Comparison of ENCODE assay signal across 2 cellular contexts in the genomic region with DNA sequence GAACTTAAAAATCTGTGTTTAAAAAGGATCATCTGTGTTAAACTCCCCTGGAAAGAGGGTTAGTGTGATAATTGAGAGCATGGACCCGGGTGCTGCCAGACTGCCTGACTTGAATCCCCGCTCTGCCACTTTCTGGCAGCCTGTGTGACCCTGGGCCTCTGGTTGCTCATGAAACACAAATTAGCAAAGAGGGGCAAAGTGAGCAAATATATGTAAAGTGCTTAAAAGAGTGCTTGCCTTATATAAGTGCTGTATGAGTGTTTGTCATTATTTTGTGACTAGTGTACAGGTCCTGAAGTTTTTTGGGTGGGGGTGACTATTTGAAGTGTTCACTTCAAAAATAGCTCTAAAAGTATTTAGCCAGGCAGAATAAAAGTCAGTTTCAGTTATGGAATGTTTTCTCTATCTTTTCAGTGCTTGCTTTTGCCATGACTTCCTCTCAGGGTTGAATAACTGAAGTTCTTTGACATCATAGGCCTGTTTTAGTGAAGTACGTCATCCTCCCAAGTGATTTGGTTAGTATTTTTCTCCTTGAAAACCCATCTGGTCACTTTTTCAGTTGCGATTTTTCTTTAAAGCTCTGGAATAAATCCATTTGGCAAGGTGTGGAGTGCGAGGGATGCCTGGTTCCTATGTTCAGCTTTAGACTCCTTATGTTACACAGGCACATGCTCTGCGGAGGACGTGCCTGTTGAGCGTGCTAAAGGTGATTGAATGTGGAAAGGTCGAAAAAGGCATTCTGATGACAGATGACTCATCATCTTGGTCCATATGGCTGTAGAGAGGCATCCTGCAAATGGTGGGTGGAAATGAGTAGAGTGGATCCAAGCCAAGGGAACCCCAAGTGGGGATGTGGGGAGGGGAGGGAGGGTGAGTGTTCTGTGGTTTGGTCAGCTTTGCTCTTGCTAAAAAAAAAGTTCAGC.
TF ChIP-seq lines count a peak whose summit lies in the region.

No MANE protein-coding gene starts in this region.

TF ChIP-seq in GM23338, 12 proteins besides CTCF, POLR2A, EP300 and RAD21 (continued from another document):
- no peak for TF ChIP-seq STAT1 (IDR thresholded peaks at IDR 0.05; ENCODE audit: unreplicated experiment)
- TF ChIP-seq JUNB (IDR thresholded peaks at IDR 0.05; ENCODE audit: unreplicated experiment), result no peak
- TF ChIP-seq EZH2 (IDR thresholded peaks at IDR 0.05; ENCODE audit: low read depth, unreplicated experiment), result no peak
- TF ChIP-seq, protein P1, sequence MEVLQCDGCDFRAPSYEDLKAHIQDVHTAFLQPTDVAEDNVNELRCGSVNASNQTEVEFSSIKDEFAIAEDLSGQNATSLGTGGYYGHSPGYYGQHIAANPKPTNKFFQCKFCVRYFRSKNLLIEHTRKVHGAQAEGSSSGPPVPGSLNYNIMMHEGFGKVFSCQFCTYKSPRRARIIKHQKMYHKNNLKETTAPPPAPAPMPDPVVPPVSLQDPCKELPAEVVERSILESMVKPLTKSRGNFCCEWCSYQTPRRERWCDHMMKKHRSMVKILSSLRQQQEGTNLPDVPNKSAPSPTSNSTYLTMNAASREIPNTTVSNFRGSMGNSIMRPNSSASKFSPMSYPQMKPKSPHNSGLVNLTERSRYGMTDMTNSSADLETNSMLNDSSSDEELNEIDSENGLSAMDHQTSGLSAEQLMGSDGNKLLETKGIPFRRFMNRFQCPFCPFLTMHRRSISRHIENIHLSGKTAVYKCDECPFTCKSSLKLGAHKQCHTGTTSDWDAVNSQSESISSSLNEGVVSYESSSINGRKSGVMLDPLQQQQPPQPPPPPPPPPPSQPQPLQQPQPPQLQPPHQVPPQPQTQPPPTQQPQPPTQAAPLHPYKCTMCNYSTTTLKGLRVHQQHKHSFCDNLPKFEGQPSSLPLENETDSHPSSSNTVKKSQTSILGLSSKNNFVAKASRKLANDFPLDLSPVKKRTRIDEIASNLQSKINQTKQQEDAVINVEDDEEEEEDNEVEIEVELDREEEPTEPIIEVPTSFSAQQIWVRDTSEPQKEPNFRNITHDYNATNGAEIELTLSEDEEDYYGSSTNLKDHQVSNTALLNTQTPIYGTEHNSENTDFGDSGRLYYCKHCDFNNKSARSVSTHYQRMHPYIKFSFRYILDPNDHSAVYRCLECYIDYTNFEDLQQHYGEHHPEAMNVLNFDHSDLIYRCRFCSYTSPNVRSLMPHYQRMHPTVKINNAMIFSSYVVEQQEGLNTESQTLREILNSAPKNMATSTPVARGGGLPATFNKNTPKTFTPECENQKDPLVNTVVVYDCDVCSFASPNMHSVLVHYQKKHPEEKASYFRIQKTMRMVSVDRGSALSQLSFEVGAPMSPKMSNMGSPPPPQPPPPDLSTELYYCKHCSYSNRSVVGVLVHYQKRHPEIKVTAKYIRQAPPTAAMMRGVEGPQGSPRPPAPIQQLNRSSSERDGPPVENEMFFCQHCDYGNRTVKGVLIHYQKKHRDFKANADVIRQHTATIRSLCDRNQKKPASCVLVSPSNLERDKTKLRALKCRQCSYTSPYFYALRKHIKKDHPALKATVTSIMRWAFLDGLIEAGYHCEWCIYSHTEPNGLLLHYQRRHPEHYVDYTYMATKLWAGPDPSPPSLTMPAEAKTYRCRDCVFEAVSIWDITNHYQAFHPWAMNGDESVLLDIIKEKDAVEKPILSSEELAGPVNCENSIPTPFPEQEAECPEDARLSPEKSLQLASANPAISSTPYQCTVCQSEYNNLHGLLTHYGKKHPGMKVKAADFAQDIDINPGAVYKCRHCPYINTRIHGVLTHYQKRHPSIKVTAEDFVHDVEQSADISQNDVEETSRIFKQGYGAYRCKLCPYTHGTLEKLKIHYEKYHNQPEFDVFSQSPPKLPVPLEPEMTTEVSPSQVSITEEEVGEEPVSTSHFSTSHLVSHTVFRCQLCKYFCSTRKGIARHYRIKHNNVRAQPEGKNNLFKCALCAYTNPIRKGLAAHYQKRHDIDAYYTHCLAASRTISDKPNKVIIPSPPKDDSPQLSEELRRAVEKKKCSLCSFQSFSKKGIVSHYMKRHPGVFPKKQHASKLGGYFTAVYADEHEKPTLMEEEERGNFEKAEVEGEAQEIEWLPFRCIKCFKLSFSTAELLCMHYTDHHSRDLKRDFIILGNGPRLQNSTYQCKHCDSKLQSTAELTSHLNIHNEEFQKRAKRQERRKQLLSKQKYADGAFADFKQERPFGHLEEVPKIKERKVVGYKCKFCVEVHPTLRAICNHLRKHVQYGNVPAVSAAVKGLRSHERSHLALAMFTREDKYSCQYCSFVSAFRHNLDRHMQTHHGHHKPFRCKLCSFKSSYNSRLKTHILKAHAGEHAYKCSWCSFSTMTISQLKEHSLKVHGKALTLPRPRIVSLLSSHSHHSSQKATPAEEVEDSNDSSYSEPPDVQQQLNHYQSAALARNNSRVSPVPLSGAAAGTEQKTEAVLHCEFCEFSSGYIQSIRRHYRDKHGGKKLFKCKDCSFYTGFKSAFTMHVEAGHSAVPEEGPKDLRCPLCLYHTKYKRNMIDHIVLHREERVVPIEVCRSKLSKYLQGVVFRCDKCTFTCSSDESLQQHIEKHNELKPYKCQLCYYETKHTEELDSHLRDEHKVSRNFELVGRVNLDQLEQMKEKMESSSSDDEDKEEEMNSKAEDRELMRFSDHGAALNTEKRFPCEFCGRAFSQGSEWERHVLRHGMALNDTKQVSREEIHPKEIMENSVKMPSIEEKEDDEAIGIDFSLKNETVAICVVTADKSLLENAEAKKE (CRISPR knock-in tag; IDR thresholded peaks at IDR 0.05), result no peak
- TF ChIP-seq CREB1 (CRISPR knock-in tag; IDR thresholded peaks at IDR 0.05; ENCODE audit: low read depth), result no peak
- TF ChIP-seq ZNF331 (CRISPR knock-in tag; IDR thresholded peaks at IDR 0.05; ENCODE audit: low read depth), result no peak
- TF ChIP-seq, protein P2, sequence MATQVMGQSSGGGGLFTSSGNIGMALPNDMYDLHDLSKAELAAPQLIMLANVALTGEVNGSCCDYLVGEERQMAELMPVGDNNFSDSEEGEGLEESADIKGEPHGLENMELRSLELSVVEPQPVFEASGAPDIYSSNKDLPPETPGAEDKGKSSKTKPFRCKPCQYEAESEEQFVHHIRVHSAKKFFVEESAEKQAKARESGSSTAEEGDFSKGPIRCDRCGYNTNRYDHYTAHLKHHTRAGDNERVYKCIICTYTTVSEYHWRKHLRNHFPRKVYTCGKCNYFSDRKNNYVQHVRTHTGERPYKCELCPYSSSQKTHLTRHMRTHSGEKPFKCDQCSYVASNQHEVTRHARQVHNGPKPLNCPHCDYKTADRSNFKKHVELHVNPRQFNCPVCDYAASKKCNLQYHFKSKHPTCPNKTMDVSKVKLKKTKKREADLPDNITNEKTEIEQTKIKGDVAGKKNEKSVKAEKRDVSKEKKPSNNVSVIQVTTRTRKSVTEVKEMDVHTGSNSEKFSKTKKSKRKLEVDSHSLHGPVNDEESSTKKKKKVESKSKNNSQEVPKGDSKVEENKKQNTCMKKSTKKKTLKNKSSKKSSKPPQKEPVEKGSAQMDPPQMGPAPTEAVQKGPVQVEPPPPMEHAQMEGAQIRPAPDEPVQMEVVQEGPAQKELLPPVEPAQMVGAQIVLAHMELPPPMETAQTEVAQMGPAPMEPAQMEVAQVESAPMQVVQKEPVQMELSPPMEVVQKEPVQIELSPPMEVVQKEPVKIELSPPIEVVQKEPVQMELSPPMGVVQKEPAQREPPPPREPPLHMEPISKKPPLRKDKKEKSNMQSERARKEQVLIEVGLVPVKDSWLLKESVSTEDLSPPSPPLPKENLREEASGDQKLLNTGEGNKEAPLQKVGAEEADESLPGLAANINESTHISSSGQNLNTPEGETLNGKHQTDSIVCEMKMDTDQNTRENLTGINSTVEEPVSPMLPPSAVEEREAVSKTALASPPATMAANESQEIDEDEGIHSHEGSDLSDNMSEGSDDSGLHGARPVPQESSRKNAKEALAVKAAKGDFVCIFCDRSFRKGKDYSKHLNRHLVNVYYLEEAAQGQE (IDR thresholded peaks at IDR 0.05; ENCODE audit: unreplicated experiment), result no peak

TF ChIP-seq in SK-N-SH treated with all-trans-retinoic acid at 6 μM for 48 hours, 23 proteins besides CTCF, POLR2A, EP300 and RAD21 (continued from another document):
- TF ChIP-seq CSDC2 (CRISPR knock-in tag; IDR thresholded peaks at IDR 0.05), result no peak
- no peak for TF ChIP-seq SNAI2 (CRISPR knock-in tag; IDR thresholded peaks at IDR 0.05)
- TF ChIP-seq, protein P3, sequence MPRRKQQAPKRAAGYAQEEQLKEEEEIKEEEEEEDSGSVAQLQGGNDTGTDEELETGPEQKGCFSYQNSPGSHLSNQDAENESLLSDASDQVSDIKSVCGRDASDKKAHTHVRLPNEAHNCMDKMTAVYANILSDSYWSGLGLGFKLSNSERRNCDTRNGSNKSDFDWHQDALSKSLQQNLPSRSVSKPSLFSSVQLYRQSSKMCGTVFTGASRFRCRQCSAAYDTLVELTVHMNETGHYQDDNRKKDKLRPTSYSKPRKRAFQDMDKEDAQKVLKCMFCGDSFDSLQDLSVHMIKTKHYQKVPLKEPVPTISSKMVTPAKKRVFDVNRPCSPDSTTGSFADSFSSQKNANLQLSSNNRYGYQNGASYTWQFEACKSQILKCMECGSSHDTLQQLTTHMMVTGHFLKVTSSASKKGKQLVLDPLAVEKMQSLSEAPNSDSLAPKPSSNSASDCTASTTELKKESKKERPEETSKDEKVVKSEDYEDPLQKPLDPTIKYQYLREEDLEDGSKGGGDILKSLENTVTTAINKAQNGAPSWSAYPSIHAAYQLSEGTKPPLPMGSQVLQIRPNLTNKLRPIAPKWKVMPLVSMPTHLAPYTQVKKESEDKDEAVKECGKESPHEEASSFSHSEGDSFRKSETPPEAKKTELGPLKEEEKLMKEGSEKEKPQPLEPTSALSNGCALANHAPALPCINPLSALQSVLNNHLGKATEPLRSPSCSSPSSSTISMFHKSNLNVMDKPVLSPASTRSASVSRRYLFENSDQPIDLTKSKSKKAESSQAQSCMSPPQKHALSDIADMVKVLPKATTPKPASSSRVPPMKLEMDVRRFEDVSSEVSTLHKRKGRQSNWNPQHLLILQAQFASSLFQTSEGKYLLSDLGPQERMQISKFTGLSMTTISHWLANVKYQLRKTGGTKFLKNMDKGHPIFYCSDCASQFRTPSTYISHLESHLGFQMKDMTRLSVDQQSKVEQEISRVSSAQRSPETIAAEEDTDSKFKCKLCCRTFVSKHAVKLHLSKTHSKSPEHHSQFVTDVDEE (CRISPR knock-in tag; IDR thresholded peaks at IDR 0.05), result no peak
- no peak for TF ChIP-seq ARNTL (CRISPR knock-in tag; IDR thresholded peaks at IDR 0.05; ENCODE audit: borderline replicate concordance, low read depth)
- TF ChIP-seq ISL1 (CRISPR knock-in tag; IDR thresholded peaks at IDR 0.05), result no peak
- no peak for TF ChIP-seq ZNF70 (CRISPR knock-in tag; IDR thresholded peaks at IDR 0.05)
- no peak for TF ChIP-seq ZNF8 (CRISPR knock-in tag; IDR thresholded peaks at IDR 0.05)
- TF ChIP-seq TCF4 (CRISPR knock-in tag; IDR thresholded peaks at IDR 0.05; ENCODE audit: borderline replicate concordance), result no peak
- no peak for TF ChIP-seq OSR1 (CRISPR knock-in tag; IDR thresholded peaks at IDR 0.05)
- no peak for TF ChIP-seq ZFP30 (CRISPR knock-in tag; IDR thresholded peaks at IDR 0.05)
